ENCODE assay signal across 12 cellular contexts in genomic region chr3:173045770-173046382, GRCh38.
DNase-seq lines count a peak whose midpoint lies in the region; ATAC-seq and TF ChIP-seq lines count a peak whose summit lies in the region.
"Had no signal": no experiment of that assay in that cellular context is flagged by ENCODE, and none has a peak within 500 bp of the region (broad histone marks: within the 10 kb centered on the region; RNA-seq: fewer than 3 reads in every experiment).

No MANE protein-coding gene starts in this region.

- TF ChIP-seq CTCF in LNCAP (IDR thresholded peaks at IDR 0.05): peak; percentile 47; the same call in 1 of the 2 replicates
- TF ChIP-seq CTCF in chondrocyte (IDR thresholded peaks at IDR 0.05): peak; percentile 92
- TF ChIP-seq CTCF in mesothelial cell of epicardium (IDR thresholded peaks at IDR 0.05; ENCODE audit: unreplicated experiment): peak; percentile 69

- no peaks in the 10 kb centered on the region for H3K9me3 Mint-ChIP-seq in chondrocyte (ENCODE audit: low read depth)
- peaks cover 11% of the 10 kb centered on the region for H3K9me3 Mint-ChIP-seq in mesothelial cell of epicardium
- no peaks in the 10 kb centered on the region for H3K9me3 Mint-ChIP-seq in activated T-cell treated with anti-CD3 and anti-CD28 coated beads, Interleukin-2, amount 50 U/mL, for 72 hours
- H3K9me3 Mint-ChIP-seq: stimulated activated naive CD8-positive, alpha-beta T cell treated with anti-CD3 and anti-CD28 coated beads, Interleukin-15, Interleukin-2, amounts not matched to agents 100 ng/mL and 50 ng/mL, for 24 hours had no signal

- peaks cover 18% of the 10 kb centered on the region for H3K27me3 Mint-ChIP-seq in chondrocyte (ENCODE audit: low read depth)
- H3K27me3 Mint-ChIP-seq in mesothelial cell of epicardium (ENCODE audit: low read depth): no peaks in the 10 kb centered on the region
- no peaks in the 10 kb centered on the region for H3K27me3 Mint-ChIP-seq in activated T-cell treated with anti-CD3 and anti-CD28 coated beads, Interleukin-2, amount 50 U/mL, for 72 hours (ENCODE audit: low read depth)
- H3K27me3 Mint-ChIP-seq: stimulated activated naive CD8-positive, alpha-beta T cell treated with anti-CD3 and anti-CD28 coated beads, Interleukin-15, Interleukin-2, amounts not matched to agents 100 ng/mL and 50 ng/mL, for 24 hours had no signal

- ATAC-seq in GM18517 (IDR thresholded peaks at IDR 0.05; ENCODE audit: unreplicated experiment): no peak
- no peak for ATAC-seq in activated T-cell treated with anti-CD3 and anti-CD28 coated beads, Interleukin-2, amount 50 U/mL, for 72 hours (replicated peaks in 1 of 2)
- ATAC-seq: left lung had no signal

- no peak overlapping the region for H3K4me3 Mint-ChIP-seq in chondrocyte (ENCODE audit: unreplicated experiment)
- no peak overlapping the region for H3K4me3 Mint-ChIP-seq in mesothelial cell of epicardium
- no peak overlapping the region for H3K4me3 Mint-ChIP-seq in activated T-cell treated with anti-CD3 and anti-CD28 coated beads, Interleukin-2, amount 50 U/mL, for 72 hours
- H3K4me3 Mint-ChIP-seq: stimulated activated naive CD8-positive, alpha-beta T cell treated with anti-CD3 and anti-CD28 coated beads, Interleukin-15, Interleukin-2, amounts not matched to agents 100 ng/mL and 50 ng/mL, for 24 hours had no signal

- no peaks in the 10 kb centered on the region for H3K4me1 Mint-ChIP-seq in chondrocyte (ENCODE audit: low read depth)
- H3K4me1 Mint-ChIP-seq in mesothelial cell of epicardium: no peaks in the 10 kb centered on the region
- H3K4me1 Mint-ChIP-seq in activated T-cell treated with anti-CD3 and anti-CD28 coated beads, Interleukin-2, amount 50 U/mL, for 72 hours (ENCODE audit: low read depth): no peaks in the 10 kb centered on the region

- no peak overlapping the region for H3K27ac Mint-ChIP-seq in chondrocyte (ENCODE audit: unreplicated experiment)
- H3K27ac Mint-ChIP-seq in mesothelial cell of epicardium: no peak overlapping the region
- H3K27ac Mint-ChIP-seq in activated T-cell treated with anti-CD3 and anti-CD28 coated beads, Interleukin-2, amount 50 U/mL, for 72 hours: no peak overlapping the region
- H3K27ac Mint-ChIP-seq: stimulated activated naive CD8-positive, alpha-beta T cell treated with anti-CD3 and anti-CD28 coated beads, Interleukin-15, Interleukin-2, amounts not matched to agents 100 ng/mL and 50 ng/mL, for 24 hours had no signal

- H3K36me3 Mint-ChIP-seq in chondrocyte (ENCODE audit: low read depth) (no peaks in the 10 kb centered on the region), mesothelial cell of epicardium (no peaks in the 10 kb centered on the region)
- H3K36me3 Mint-ChIP-seq in activated T-cell treated with anti-CD3 and anti-CD28 coated beads, Interleukin-2, amount 50 U/mL, for 72 hours (ENCODE audit: insufficient read depth in 2 of 2): no peaks in the 10 kb centered on the region

- peak; percentile 6 for DNase-seq in DMS53 treated with DMSO at 0.1 percent for 48 hours (lab: John Stamatoyannopoulos, UW; ENCODE audit: unreplicated experiment)
- DNase-seq in chondrocyte (ENCODE audit: low spot score): no peak
- no peak for DNase-seq in mesothelial cell of epicardium (ENCODE audit: low spot score in 2 of 2, unreplicated experiment in 2 of 2)
- no peak for DNase-seq in COR-L47 (lab: John Stamatoyannopoulos, UW)
- no peak for DNase-seq in activated CD8-positive, alpha-beta memory T cell treated with anti-CD3 and anti-CD28 coated beads for 24 hours
- no peak for DNase-seq in activated T-cell treated with anti-CD3 and anti-CD28 coated beads, Interleukin-2, amount 50 U/mL, for 72 hours
- DNase-seq: effector CD8-positive, alpha-beta T cell; left lung; NCI-H2081 had no signal
